17 cellular contexts compared by ENCODE assay signal in genomic region chr21:39688010-39688409, GRCh38. TPM values are rescaled to one million over a fixed set of nuclear protein-coding genes. Genes with fewer than 3 reads are reported as not detected.
A peak's percentile ranks its signal among the peaks of the same experiment; 100 is the strongest.
DNase-seq lines count a peak whose midpoint lies in the region; ATAC-seq, FAIRE-seq and TF ChIP-seq lines count a peak whose summit lies in the region.
"Had no signal": no experiment of that assay in that cellular context is flagged by ENCODE, and none has a peak within 500 bp of the region (broad histone marks: within the 10 kb centered on the region; RNA-seq: fewer than 3 reads in every experiment).

No MANE protein-coding gene starts in this region.

- no peaks in the 10 kb centered on the region for H3K27me3 Mint-ChIP-seq in progenitor cell of endocrine pancreas

- intact Hi-C loops in body of pancreas (cut with DNase I) = no loop called here
- intact Hi-C loops in ovary (cut with DNase I) = no loop called here

- peaks cover 9% of the 10 kb centered on the region for H3K4me1 Mint-ChIP-seq in progenitor cell of endocrine pancreas (ENCODE audit: low read depth)

- WGBS in body of pancreas, 2 donors = 22 to 28% methylated on average over 1 of the region's 1 CpG
- 0 to 35% (median 15%) methylated on average over 1 of the region's 1 CpG for WGBS in small intestine, 3 donors
- WGBS in ovary, 3 donors = 46 to 72% (median 62%) methylated on average over 1 of the region's 1 CpG

- H3K9me3 ChIP-seq in body of pancreas = no peaks in the 10 kb centered on the region
- H3K9me3 ChIP-seq in small intestine (ENCODE audit: control insufficient read depth, low read depth) = no peaks in the 10 kb centered on the region
- no peaks in the 10 kb centered on the region for H3K9me3 ChIP-seq in ovary

- no peaks in the 10 kb centered on the region for H3K36me3 ChIP-seq in body of pancreas (replicated peaks in 1 of 2; ENCODE audit: insufficient read depth in 1 of 2, low read depth in 2 of 2)
- no peaks in the 10 kb centered on the region for H3K36me3 ChIP-seq in small intestine (ENCODE audit: control insufficient read depth in 2 of 2, insufficient read depth in 2 of 2, low read length in 2 of 2)
- H3K36me3 ChIP-seq in ovary = no peaks in the 10 kb centered on the region

- no peaks in the 10 kb centered on the region for H3K27me3 ChIP-seq in body of pancreas
- no peaks in the 10 kb centered on the region for H3K27me3 ChIP-seq in small intestine (ENCODE audit: control insufficient read depth in 2 of 2, insufficient read depth in 2 of 2, low read length in 2 of 2)
- no peaks in the 10 kb centered on the region for H3K27me3 ChIP-seq in ovary

- H3K9me3 Mint-ChIP-seq in progenitor cell of endocrine pancreas (ENCODE audit: low read depth) = peaks cover 7% of the 10 kb centered on the region

- H3K4me1 ChIP-seq in body of pancreas (peaks cover 40% of the 10 kb centered on the region), small intestine (ENCODE audit: control insufficient read depth in 2 of 2, insufficient read depth in 1 of 2, low read depth in 1 of 2, low read length in 1 of 2) (peaks cover 0 to 13% of the 10 kb centered on the region in 2 donors), ovary (ENCODE audit: insufficient read depth) (no peaks in the 10 kb centered on the region)

- TF ChIP-seq EP300 in ovary (IDR thresholded peaks at IDR 0.05) = no peak

- DNase-seq in COLO668 (lab: John Stamatoyannopoulos, UW; ENCODE audit: unreplicated experiment) = peak; percentile 70
- peak; percentile 83 for DNase-seq in NCI-H2029 (lab: John Stamatoyannopoulos, UW)
- no peak for DNase-seq in body of pancreas
- peak; percentile 40 for DNase-seq in small intestine
- DNase-seq in progenitor cell of endocrine pancreas (ENCODE audit: low spot score, unreplicated experiment) = no peak
- no peak for DNase-seq in OCI-M1 (lab: John Stamatoyannopoulos, UW)
- no peak for DNase-seq in ovary
- DNase-seq: ACHN, C1 segment of cervical spinal cord, NCI-H1105 treated with DMSO at 0.1 percent for 48 hours, NCI-H1694, NCI-H446 treated with DMSO at 0.1 percent for 48 hours, Right ventricle myocardium superior, SW 1271 had no signal

- TF ChIP-seq CTCF in body of pancreas (IDR thresholded peaks at IDR 0.05) = no peak
- no peak for TF ChIP-seq CTCF in progenitor cell of endocrine pancreas (IDR thresholded peaks at IDR 0.05; ENCODE audit: unreplicated experiment)
- no peak for TF ChIP-seq CTCF in ovary (IDR thresholded peaks at IDR 0.05)

- no peak for FAIRE-seq in small intestine (lab: Jason Lieb, UNC)
- FAIRE-seq: G401.6, H54, K562 had no signal

- peaks cover 2% of the 10 kb centered on the region for H3K36me3 Mint-ChIP-seq in progenitor cell of endocrine pancreas (ENCODE audit: insufficient read depth)

- H3K4me3 Mint-ChIP-seq in progenitor cell of endocrine pancreas (ENCODE audit: low read depth) = no peak overlapping the region

- ATAC-seq in body of pancreas = peak; percentile 46
- ATAC-seq: K562 had no signal

- no peak overlapping the region for H3K27ac Mint-ChIP-seq in progenitor cell of endocrine pancreas

- H3K4me3 ChIP-seq in body of pancreas = no peak overlapping the region
- H3K4me3 ChIP-seq in small intestine (ENCODE audit: low read depth in 1 of 2, low read length in 2 of 2) = no peak overlapping the region
- no peak overlapping the region for H3K4me3 ChIP-seq in ovary
- H3K4me3 ChIP-seq: K562 had no signal

- H3K27ac ChIP-seq in body of pancreas (peak overlapping the region in 3 of 4 donors; percentile 26 to 81 (median 71)), small intestine (ENCODE audit: low read depth in 1 of 2, low read length in 1 of 2) (peak overlapping the region in 1 of 2 donors; percentile 67), ovary (no peak overlapping the region)

- no peak for TF ChIP-seq POLR2A in body of pancreas (IDR thresholded peaks at IDR 0.05)
- TF ChIP-seq POLR2A in ovary (IDR thresholded peaks at IDR 0.05) = no peak

RNA-seq across cellular contexts. Expression of gene IGSF5, which starts 57.0 kb away (rescaled TPM):
- total RNA-seq in body of pancreas (1 to 10 TPM; 2.6 to 3.6 TPM), progenitor cell of endocrine pancreas (0.22 and 0.33 TPM in 2 replicates), ovary (under 1 TPM in 5 of 7 donors, not detected in 2; 0.22 to 0.72 (median 0.45) TPM)
- polyA plus RNA-seq in small intestine (under 1 TPM in 2 of 3 donors, not detected in 1; 0.12 to 0.45 TPM), ovary (under 1 TPM; 0.16 to 0.50 TPM)
- total RNA-seq: K562 had no signal
- polyA plus RNA-seq: K562 had no signal

Comparison
In these comparisons a context has a peak if more than half of its experiments do, and no peak if none do; other contexts are left out.
1. DNase-seq: peak in COLO668 (single experiment), NCI-H2029 (single experiment) and small intestine (single experiment); none in body of pancreas (0 of 4), progenitor cell of endocrine pancreas (single experiment), OCI-M1 (single experiment) and ovary (0 of 5).
2. H3K27ac ChIP-seq: peak in body of pancreas (3 of 4); none in ovary (0 of 2).